Comparison of ENCODE assay signal across 1 cellular context in genomic region chr3:126475411-126476114, GRCh38.
TF ChIP-seq lines count a peak whose summit lies in the region.

Gene ZXDC, minus strand, starts transcription at chr3:126475891. Its CDS starts 26 bp downstream, at chr3:126475865.

TF ChIP-seq in HepG2, 621 proteins besides CTCF, POLR2A, EP300 and RAD21 (continued from another document):
- TF ChIP-seq ZNF296 (CRISPR knock-in tag; conservative IDR thresholded peaks at IDR 0.05) (no peak), ZNF720 (CRISPR knock-in tag; IDR thresholded peaks at IDR 0.05) (no peak), NR2F6 (IDR thresholded peaks at IDR 0.05) (no peak), NR2F6 (CRISPR knock-in tag; IDR thresholded peaks at IDR 0.05) (no peak), ZNF136 (CRISPR knock-in tag; IDR thresholded peaks at IDR 0.05; ENCODE audit: low read depth) (no peak), TOPORS (CRISPR knock-in tag; IDR thresholded peaks at IDR 0.05) (no peak), HOXA3 (CRISPR knock-in tag; IDR thresholded peaks at IDR 0.05) (peak; percentile 75), TAF1 (CRISPR knock-in tag; IDR thresholded peaks at IDR 0.05) (peak; percentile 61), SP4 (CRISPR knock-in tag; IDR thresholded peaks at IDR 0.05) (0 out of 2 replicates have a peak, but pooled peaks have one; percentile 11), GMEB2 (CRISPR knock-in tag; IDR thresholded peaks at IDR 0.05; ENCODE audit: low read depth) (peak; percentile 57; the same call in 1 of the 2 replicates), ZUFSP (CRISPR knock-in tag; IDR thresholded peaks at IDR 0.05; ENCODE audit: borderline replicate concordance) (no peak), ZMAT5 (CRISPR knock-in tag; IDR thresholded peaks at IDR 0.05; ENCODE audit: borderline replicate concordance, low read depth) (no peak), AHDC1 (CRISPR knock-in tag; IDR thresholded peaks at IDR 0.05; ENCODE audit: borderline replicate concordance) (no peak), ZBTB21 (CRISPR knock-in tag; IDR thresholded peaks at IDR 0.05) (no peak), NFAT5 (CRISPR knock-in tag; IDR thresholded peaks at IDR 0.05) (no peak), REXO4 (CRISPR knock-in tag; IDR thresholded peaks at IDR 0.05; ENCODE audit: borderline replicate concordance) (no peak), KLF11 (CRISPR knock-in tag; IDR thresholded peaks at IDR 0.05) (no peak)
